ENCODE assay signal across 8 cellular contexts in the genomic region with DNA sequence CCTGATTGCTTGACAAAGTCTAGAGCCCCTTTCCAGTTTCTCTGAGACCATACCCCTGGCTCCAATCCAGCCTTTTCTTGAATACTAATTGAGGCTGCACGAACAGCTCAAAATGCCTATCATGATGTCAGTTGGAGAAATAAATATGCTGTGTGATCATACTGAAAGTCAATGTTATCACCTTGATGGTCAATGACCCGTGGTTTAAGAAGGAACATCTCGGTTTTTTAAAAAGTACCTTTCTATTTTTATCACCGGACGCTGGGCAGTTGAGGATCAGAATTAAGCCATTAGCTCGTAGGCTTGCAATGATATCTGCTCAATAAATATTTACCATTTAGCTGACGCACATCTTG. TPM values are rescaled to one million over a fixed set of nuclear protein-coding genes. Genes with fewer than 3 reads are reported as not detected.
DNase-seq lines count a peak whose midpoint lies in the region; ATAC-seq lines count a peak whose summit lies in the region.

No MANE protein-coding gene starts in this region.

- H3K4me3 ChIP-seq in MG63 (peak overlapping the region; percentile 82), trophoblast cell (ENCODE audit: low read depth, low read length) (no peak overlapping the region)
- H3K4me3 ChIP-seq in effector memory CD4-positive, alpha-beta T cell (ENCODE audit: insufficient read depth, low read depth, low read length, poor library complexity, severe bottlenecking): peak overlapping the region; percentile 73

- peak overlapping the region; percentile 79 for H3K4me2 ChIP-seq in trophoblast cell (ENCODE audit: low read length)

- ATAC-seq in GM18519 (IDR thresholded peaks at IDR 0.05; ENCODE audit: low FRiP score, unreplicated experiment): no peak

- H2BK12ac ChIP-seq in trophoblast cell (ENCODE audit: low read length): no peak overlapping the region

- H4K8ac ChIP-seq in trophoblast cell (ENCODE audit: low read depth, low read length): peak overlapping the region; percentile 4

- WGBS in trophoblast cell (ENCODE audit: extremely low coverage, insufficient coverage, insufficient read length): no CpG with 5 or more reads among the region's 7 CpGs

- no peak overlapping the region for H2BK120ac ChIP-seq in trophoblast cell (ENCODE audit: insufficient read depth, low read length, poor library complexity)

- H2AK5ac ChIP-seq in trophoblast cell (ENCODE audit: low read length): no peak overlapping the region

- H3K4ac ChIP-seq in trophoblast cell (ENCODE audit: low read depth, low read length): no peak overlapping the region

- no peak overlapping the region for H3K9ac ChIP-seq in trophoblast cell (ENCODE audit: low read length)

- peaks cover 3% of the 10 kb centered on the region for H3K79me2 ChIP-seq in trophoblast cell (ENCODE audit: control insufficient read depth, insufficient read depth, low read length, poor library complexity)

- H3K9me3 ChIP-seq in MG63: no peaks in the 10 kb centered on the region
- H3K9me3 ChIP-seq in effector memory CD4-positive, alpha-beta T cell (ENCODE audit: control insufficient read depth, low read length): no peaks in the 10 kb centered on the region
- no peaks in the 10 kb centered on the region for H3K9me3 ChIP-seq in trophoblast cell (ENCODE audit: insufficient read depth, low read depth, low read length)

- H3K36me3 ChIP-seq in MG63 (no peaks in the 10 kb centered on the region), trophoblast cell (ENCODE audit: control insufficient read depth in 1 of 2, insufficient read depth in 2 of 2, low read length in 2 of 2) (no peaks in the 10 kb centered on the region)
- H3K36me3 ChIP-seq in effector memory CD4-positive, alpha-beta T cell (ENCODE audit: control insufficient read depth, insufficient read depth, low read length): no peaks in the 10 kb centered on the region

- H3K23ac ChIP-seq in trophoblast cell (ENCODE audit: low read length): no peak overlapping the region

- H3K27ac ChIP-seq in effector memory CD4-positive, alpha-beta T cell (ENCODE audit: insufficient read depth, low read length, poor library complexity, severe bottlenecking): peak overlapping the region; percentile 71
- no peak overlapping the region for H3K27ac ChIP-seq in trophoblast cell (ENCODE audit: low read depth, low read length)

- no peak overlapping the region for H2BK5ac ChIP-seq in trophoblast cell (ENCODE audit: low read depth, low read length, poor library complexity)

- H3K79me1 ChIP-seq in trophoblast cell (ENCODE audit: low read length): peaks cover 8% of the 10 kb centered on the region

- DNase-seq in NCI-H2227 (lab: John Stamatoyannopoulos, UW; ENCODE audit: unreplicated experiment): peak; percentile 37
- no peak for DNase-seq in NCI-H2227 treated with DMSO at 0.1 percent for 48 hours (lab: John Stamatoyannopoulos, UW)
- no peak for DNase-seq in MG63
- no peak for DNase-seq in effector memory CD4-positive, alpha-beta T cell
- DNase-seq in trophoblast cell: no peak
- DNase-seq in kidney glomerular epithelial cell (lab: John Stamatoyannopoulos, UW): no peak
- DNase-seq in SIG-M5 treated with dmso at 0.1 percent for 504 hours (lab: John Stamatoyannopoulos, UW; ENCODE audit: unreplicated experiment): no peak

- no peak overlapping the region for H4K91ac ChIP-seq in trophoblast cell (ENCODE audit: low read depth, low read length)

- H3K18ac ChIP-seq in trophoblast cell (ENCODE audit: low read length): no peak overlapping the region

- H2AFZ ChIP-seq in trophoblast cell (ENCODE audit: insufficient read depth, low read length, poor library complexity): peak overlapping the region; percentile 26

- H3K4me1 ChIP-seq in effector memory CD4-positive, alpha-beta T cell (ENCODE audit: control insufficient read depth, insufficient read depth, low read length, poor library complexity, severe bottlenecking): peaks cover 6% of the 10 kb centered on the region
- no peaks in the 10 kb centered on the region for H3K4me1 ChIP-seq in trophoblast cell (ENCODE audit: control insufficient read depth in 1 of 2, insufficient read depth in 2 of 2, low read length in 2 of 2)

- H3K27me3 ChIP-seq in MG63 (no peaks in the 10 kb centered on the region), trophoblast cell (ENCODE audit: insufficient read depth, low read length) (no peaks in the 10 kb centered on the region)
- H3K27me3 ChIP-seq in effector memory CD4-positive, alpha-beta T cell (replicated peaks; ENCODE audit: control insufficient read depth, insufficient read depth, low read length, poor library complexity, severe bottlenecking): no peaks in the 10 kb centered on the region

- no peak overlapping the region for H3K14ac ChIP-seq in trophoblast cell (ENCODE audit: low read length)

- no peak overlapping the region for H4K12ac ChIP-seq in trophoblast cell (ENCODE audit: low read depth, low read length)

RNA-seq across cellular contexts. Expression of a gene that starts 0.9 kb away (rescaled TPM):
- 6.1 and 6.3 TPM in 2 replicates for total RNA-seq in MG63 (2014; rRNA removed; shearing (Covaris generic); ENCODE audit: low replicate concordance)
- polyA plus RNA-seq in trophoblast cell (2013): 6.8 and 7.5 TPM in 2 replicates
